ENCODE assay signal across 16 cellular contexts in genomic region chr6:160792711-160793110, GRCh38.
"Had no signal": no experiment of that assay in that cellular context is flagged by ENCODE, and none has a peak within 500 bp of the region (broad histone marks: within the 10 kb centered on the region; RNA-seq: fewer than 3 reads in every experiment).

No MANE protein-coding gene starts in this region.

- H3K36me3 ChIP-seq: lower lobe of right lung, right atrium auricular region, tibial artery, vagina had no signal

- DNase-seq: activated CD4-positive, alpha-beta memory T cell treated with anti-CD3 and anti-CD28 coated beads, Interleukin-2, amount 10 ng/mL, durations not matched to agents 7 days and 5 days; activated CD4-positive, alpha-beta T cell treated with anti-CD3 and anti-CD28 coated beads for 48 hours; activated CD4-positive, CD25-positive, alpha-beta regulatory T cell; activated CD8-positive, alpha-beta memory T cell treated with anti-CD3 and anti-CD28 coated beads, Interleukin-2, amount 10 ng/mL, durations not matched to agents 7 days and 5 days; effector memory CD4-positive, alpha-beta T cell; immature natural killer cell; lower lobe of right lung; naive B cell; stimulated activated CD4-positive, alpha-beta T cell treated with anti-CD3 and anti-CD28 coated beads, Interleukin-12 subunit alpha, Interleukin-12 subunit beta, amount 100 ng/mL, for 4 hours; stimulated activated CD4-positive, alpha-beta T cell treated with anti-CD3 and anti-CD28 coated beads, Interleukin-1b, Interleukin-23, amount 100 ng/mL, for 48 hours; stimulated activated CD8-positive, alpha-beta memory T cell treated with anti-CD3 and anti-CD28 coated beads, Interleukin-4, amount 100 ng/mL, for 48 hours; stimulated activated naive CD4-positive, alpha-beta T cell; T1000; tibial artery had no signal

- H3K4me1 ChIP-seq: lower lobe of right lung, right atrium auricular region had no signal

- H3K27ac ChIP-seq: lower lobe of right lung, right atrium auricular region, tibial artery, vagina had no signal

- H3K4me3 ChIP-seq: lower lobe of right lung, right atrium auricular region, tibial artery, vagina had no signal

- H3K9me3 ChIP-seq: lower lobe of right lung, right atrium auricular region, tibial artery, vagina had no signal

- H3K27me3 ChIP-seq: right atrium auricular region, tibial artery, vagina had no signal

- ATAC-seq: activated CD8-positive, alpha-beta memory T cell treated with anti-CD3 and anti-CD28 coated beads, Interleukin-2, amount 10 ng/mL, durations not matched to agents 7 days and 5 days; lower lobe of right lung had no signal
